26 cellular contexts compared by ENCODE assay signal in genomic region chr20:60232380-60232779, GRCh38.
"Had no signal": no experiment of that assay in that cellular context is flagged by ENCODE, and none has a peak within 500 bp of the region (broad histone marks: within the 10 kb centered on the region; RNA-seq: fewer than 3 reads in every experiment).

No MANE protein-coding gene starts in this region.

- H3K4me2 ChIP-seq: hepatocyte had no signal

- H3K27me3 ChIP-seq: gastrocnemius medialis, left lung, ovary, sigmoid colon, stomach, thyroid gland, upper lobe of left lung had no signal

- DNase-seq: effector CD8-positive, alpha-beta T cell; endodermal cell; foreskin fibroblast; gastrocnemius medialis; kidney; left cardiac atrium; left lung; mesenchymal stem cell; mucosa of descending colon; naive B cell; occipital lobe; ovary; posterior cingulate gyrus; psoas muscle; right cardiac atrium; sigmoid colon; stimulated activated CD4-positive, alpha-beta T cell treated with anti-CD3 and anti-CD28 coated beads, Interleukin-2, amount 100 ng/mL, for 24 hours; stimulated activated CD4-positive, alpha-beta T cell treated with anti-CD3 and anti-CD28 coated beads, Interleukin-4, amount 100 ng/mL, for 24 hours; stimulated activated naive CD4-positive, alpha-beta T cell treated with Interleukin-2 at 50 U/mL for 16 hours; stomach; thyroid gland; upper lobe of left lung had no signal

- H2AFZ ChIP-seq: hepatocyte had no signal

- H3K4me3 ChIP-seq: gastrocnemius medialis, hepatocyte, left lung, mucosa of descending colon, ovary, psoas muscle, sigmoid colon, stomach, thyroid gland, upper lobe of left lung had no signal

- ATAC-seq: esophagus mucosa; gastrocnemius medialis; left cardiac atrium; left lung; mucosa of descending colon; right cardiac atrium; stimulated activated effector memory CD8-positive, alpha-beta T cell treated with anti-CD3 and anti-CD28 coated beads, Interleukin-12 subunit alpha, Interleukin-12 subunit beta, amount 100 ng/mL, for 72 hours had no signal

- H3K9me3 ChIP-seq: gastrocnemius medialis, left lung, mucosa of descending colon, ovary, psoas muscle, sigmoid colon, stomach, thyroid gland, upper lobe of left lung had no signal

- H3K36me3 ChIP-seq: gastrocnemius medialis, left lung, ovary, sigmoid colon, stomach, thyroid gland, upper lobe of left lung had no signal

- H3K27ac ChIP-seq: epithelial cell of prostate, gastrocnemius medialis, hepatocyte, left lung, ovary, psoas muscle, sigmoid colon, stomach, thyroid gland, upper lobe of left lung had no signal

- H3K4me1 ChIP-seq: gastrocnemius medialis, psoas muscle, sigmoid colon, stomach, thyroid gland, upper lobe of left lung had no signal

- H3K79me2 ChIP-seq: hepatocyte had no signal
